Comparison of ENCODE assay signal across 1 cellular context in genomic region chr3:32401541-32402052, GRCh38.
TF ChIP-seq lines count a peak whose summit lies in the region.

No MANE protein-coding gene starts in this region.

TF ChIP-seq in HepG2, 621 proteins besides CTCF, POLR2A, EP300 and RAD21 (continued from another document and continues in another):
- TF ChIP-seq ZXDC (CRISPR knock-in tag; IDR thresholded peaks at IDR 0.05) = peak; percentile 81; the same call in 1 of the 2 replicates
- TF ChIP-seq ARNT2 (CRISPR knock-in tag; IDR thresholded peaks at IDR 0.05; ENCODE audit: low read depth) = peak; percentile 89
- TF ChIP-seq STAG1 (CRISPR knock-in tag; IDR thresholded peaks at IDR 0.05) = no peak; the same call in 1 of the 2 replicates
- peak; percentile 85; the same call in 1 of the 2 replicates for TF ChIP-seq MYPOP (CRISPR knock-in tag; IDR thresholded peaks at IDR 0.05)
- TF ChIP-seq ZBTB33 (CRISPR knock-in tag; IDR thresholded peaks at IDR 0.05) = peak; percentile 5; the same call in 1 of the 2 replicates
- peak; percentile 94; the same call in 1 of the 2 replicates for TF ChIP-seq ZNF556 (CRISPR knock-in tag; IDR thresholded peaks at IDR 0.05; ENCODE audit: borderline replicate concordance)
- peak; percentile 44; the same call in 1 of the 2 replicates for TF ChIP-seq HOXD1 (CRISPR knock-in tag; IDR thresholded peaks at IDR 0.05)
- TF ChIP-seq, protein P1, sequence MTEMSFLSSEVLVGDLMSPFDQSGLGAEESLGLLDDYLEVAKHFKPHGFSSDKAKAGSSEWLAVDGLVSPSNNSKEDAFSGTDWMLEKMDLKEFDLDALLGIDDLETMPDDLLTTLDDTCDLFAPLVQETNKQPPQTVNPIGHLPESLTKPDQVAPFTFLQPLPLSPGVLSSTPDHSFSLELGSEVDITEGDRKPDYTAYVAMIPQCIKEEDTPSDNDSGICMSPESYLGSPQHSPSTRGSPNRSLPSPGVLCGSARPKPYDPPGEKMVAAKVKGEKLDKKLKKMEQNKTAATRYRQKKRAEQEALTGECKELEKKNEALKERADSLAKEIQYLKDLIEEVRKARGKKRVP (CRISPR knock-in tag; IDR thresholded peaks at IDR 0.05) = peak in 1 of 2 experiments; percentile 61; a peak in 2 of 4 replicates
- TF ChIP-seq ISX (CRISPR knock-in tag; conservative IDR thresholded peaks at IDR 0.05) = no peak
- TF ChIP-seq HNRNPLL (IDR thresholded peaks at IDR 0.05; ENCODE audit: low read depth, low read length, poor library complexity, severe bottlenecking) = peak; percentile 80
- TF ChIP-seq YEATS2 (CRISPR knock-in tag; IDR thresholded peaks at IDR 0.05; ENCODE audit: borderline replicate concordance) = peak; percentile 69
- TF ChIP-seq, protein P2, sequence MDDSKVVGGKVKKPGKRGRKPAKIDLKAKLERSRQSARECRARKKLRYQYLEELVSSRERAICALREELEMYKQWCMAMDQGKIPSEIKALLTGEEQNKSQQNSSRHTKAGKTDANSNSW (CRISPR knock-in tag; IDR thresholded peaks at IDR 0.05; ENCODE audit: borderline replicate concordance) = 0 out of 2 replicates have a peak, but pooled peaks have one; percentile 30
- TF ChIP-seq FOXK1 (CRISPR knock-in tag; IDR thresholded peaks at IDR 0.05; ENCODE audit: borderline replicate concordance, low read depth) = peak; percentile 34; the same call in 1 of the 2 replicates
- TF ChIP-seq ZNF34 (CRISPR knock-in tag; IDR thresholded peaks at IDR 0.05; ENCODE audit: borderline replicate concordance) = 0 out of 2 replicates have a peak, but pooled peaks have one; percentile 85
- TF ChIP-seq ISL2 (CRISPR knock-in tag; IDR thresholded peaks at IDR 0.05) = peak; percentile 34
- peak; percentile 75 for TF ChIP-seq HDAC1 (CRISPR knock-in tag; IDR thresholded peaks at IDR 0.05)
- peak; percentile 77; the same call in 1 of the 2 replicates for TF ChIP-seq ARID4A (CRISPR knock-in tag; IDR thresholded peaks at IDR 0.05; ENCODE audit: borderline replicate concordance)
- no peak for TF ChIP-seq ATF7-NPFF (CRISPR knock-in tag; IDR thresholded peaks at IDR 0.05; ENCODE audit: low read depth)
- 0 out of 2 replicates have a peak, but pooled peaks have one; percentile 50 for TF ChIP-seq ZFYVE20 (CRISPR knock-in tag; IDR thresholded peaks at IDR 0.05; ENCODE audit: borderline replicate concordance, low read depth)
- TF ChIP-seq, protein P3, sequence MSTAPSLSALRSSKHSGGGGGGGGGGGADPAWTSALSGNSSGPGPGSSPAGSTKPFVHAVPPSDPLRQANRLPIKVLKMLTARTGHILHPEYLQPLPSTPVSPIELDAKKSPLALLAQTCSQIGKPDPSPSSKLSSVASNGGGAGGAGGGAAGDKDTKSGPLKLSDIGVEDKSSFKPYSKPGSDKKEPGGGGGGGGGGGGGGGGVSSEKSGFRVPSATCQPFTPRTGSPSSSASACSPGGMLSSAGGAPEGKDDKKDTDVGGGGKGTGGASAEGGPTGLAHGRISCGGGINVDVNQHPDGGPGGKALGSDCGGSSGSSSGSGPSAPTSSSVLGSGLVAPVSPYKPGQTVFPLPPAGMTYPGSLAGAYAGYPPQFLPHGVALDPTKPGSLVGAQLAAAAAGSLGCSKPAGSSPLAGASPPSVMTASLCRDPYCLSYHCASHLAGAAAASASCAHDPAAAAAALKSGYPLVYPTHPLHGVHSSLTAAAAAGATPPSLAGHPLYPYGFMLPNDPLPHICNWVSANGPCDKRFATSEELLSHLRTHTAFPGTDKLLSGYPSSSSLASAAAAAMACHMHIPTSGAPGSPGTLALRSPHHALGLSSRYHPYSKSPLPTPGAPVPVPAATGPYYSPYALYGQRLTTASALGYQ (CRISPR knock-in tag; IDR thresholded peaks at IDR 0.05) = peak; percentile 64
- 0 out of 2 replicates have a peak, but pooled peaks have one; percentile 45 for TF ChIP-seq ZNF30 (CRISPR knock-in tag; IDR thresholded peaks at IDR 0.05)
- TF ChIP-seq, protein P4, sequence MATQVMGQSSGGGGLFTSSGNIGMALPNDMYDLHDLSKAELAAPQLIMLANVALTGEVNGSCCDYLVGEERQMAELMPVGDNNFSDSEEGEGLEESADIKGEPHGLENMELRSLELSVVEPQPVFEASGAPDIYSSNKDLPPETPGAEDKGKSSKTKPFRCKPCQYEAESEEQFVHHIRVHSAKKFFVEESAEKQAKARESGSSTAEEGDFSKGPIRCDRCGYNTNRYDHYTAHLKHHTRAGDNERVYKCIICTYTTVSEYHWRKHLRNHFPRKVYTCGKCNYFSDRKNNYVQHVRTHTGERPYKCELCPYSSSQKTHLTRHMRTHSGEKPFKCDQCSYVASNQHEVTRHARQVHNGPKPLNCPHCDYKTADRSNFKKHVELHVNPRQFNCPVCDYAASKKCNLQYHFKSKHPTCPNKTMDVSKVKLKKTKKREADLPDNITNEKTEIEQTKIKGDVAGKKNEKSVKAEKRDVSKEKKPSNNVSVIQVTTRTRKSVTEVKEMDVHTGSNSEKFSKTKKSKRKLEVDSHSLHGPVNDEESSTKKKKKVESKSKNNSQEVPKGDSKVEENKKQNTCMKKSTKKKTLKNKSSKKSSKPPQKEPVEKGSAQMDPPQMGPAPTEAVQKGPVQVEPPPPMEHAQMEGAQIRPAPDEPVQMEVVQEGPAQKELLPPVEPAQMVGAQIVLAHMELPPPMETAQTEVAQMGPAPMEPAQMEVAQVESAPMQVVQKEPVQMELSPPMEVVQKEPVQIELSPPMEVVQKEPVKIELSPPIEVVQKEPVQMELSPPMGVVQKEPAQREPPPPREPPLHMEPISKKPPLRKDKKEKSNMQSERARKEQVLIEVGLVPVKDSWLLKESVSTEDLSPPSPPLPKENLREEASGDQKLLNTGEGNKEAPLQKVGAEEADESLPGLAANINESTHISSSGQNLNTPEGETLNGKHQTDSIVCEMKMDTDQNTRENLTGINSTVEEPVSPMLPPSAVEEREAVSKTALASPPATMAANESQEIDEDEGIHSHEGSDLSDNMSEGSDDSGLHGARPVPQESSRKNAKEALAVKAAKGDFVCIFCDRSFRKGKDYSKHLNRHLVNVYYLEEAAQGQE (IDR thresholded peaks at IDR 0.05; ENCODE audit: borderline replicate concordance in 1 of 2, low read depth in 1 of 2, low read length in 2 of 2) = peak in 1 of 2 experiments; percentile 14; a peak in 1 of 4 replicates
- TF ChIP-seq ZNF562 (CRISPR knock-in tag; IDR thresholded peaks at IDR 0.05; ENCODE audit: borderline replicate concordance) = no peak
- TF ChIP-seq ZNF350 (CRISPR knock-in tag; IDR thresholded peaks at IDR 0.05; ENCODE audit: borderline replicate concordance, low read depth) = peak; percentile 44; the same call in 1 of the 2 replicates
- TF ChIP-seq DZIP1 (CRISPR knock-in tag; IDR thresholded peaks at IDR 0.05) = no peak
- peak; percentile 83; the same call in 1 of the 2 replicates for TF ChIP-seq MTA1 (CRISPR knock-in tag; IDR thresholded peaks at IDR 0.05; ENCODE audit: borderline replicate concordance)
- no peak for TF ChIP-seq FOXM1 (CRISPR knock-in tag; IDR thresholded peaks at IDR 0.05)
- TF ChIP-seq ZNF337 (CRISPR knock-in tag; IDR thresholded peaks at IDR 0.05; ENCODE audit: borderline replicate concordance, low read depth) = peak; percentile 56; the same call in 1 of the 2 replicates
- TF ChIP-seq ZMYM3 (CRISPR knock-in tag; IDR thresholded peaks at IDR 0.05) = peak; percentile 48; the same call in 1 of the 2 replicates
- TF ChIP-seq MEF2D (CRISPR knock-in tag; IDR thresholded peaks at IDR 0.05) = no peak
